8 cellular contexts compared by ENCODE assay signal in genomic region chrX:132216806-132217202, GRCh38. TPM values are rescaled to one million over a fixed set of nuclear protein-coding genes. Genes with fewer than 3 reads are reported as not detected.
DNase-seq lines count a peak whose midpoint lies in the region; ATAC-seq and FAIRE-seq lines count a peak whose summit lies in the region.

No MANE protein-coding gene starts in this region.

- under 1% methylated on average over 11 of the region's 11 CpGs for WGBS in right cardiac atrium
- WGBS in small intestine, 3 donors = 0 to 31% (median 9%) methylated on average over 11 of the region's 11 CpGs

- peak overlapping the region; percentile 98 for H3K27ac Mint-ChIP-seq in activated T-helper 1 cell treated with anti-CD3 and anti-CD28 coated beads, Interleukin-12 subunit alpha, Interleukin-12 subunit beta, Interleukin-2, Interleukin-4 antibody, amounts not matched to agents 30 ng/mL and 10 ng/mL and 1 ng/mL, durations not matched to agents 14 hours and 24 hours and 36 hours

- no peak for FAIRE-seq in small intestine (lab: Jason Lieb, UNC)

- H3K9me3 ChIP-seq in right cardiac atrium (ENCODE audit: control insufficient read depth, low read length) (no peaks in the 10 kb centered on the region), small intestine (ENCODE audit: control insufficient read depth, low read depth) (no peaks in the 10 kb centered on the region)

- peak; percentile 28 for ATAC-seq in HG03520 (IDR thresholded peaks at IDR 0.05; ENCODE audit: unreplicated experiment)
- no peak for ATAC-seq in right cardiac atrium
- ATAC-seq in GM18861 (IDR thresholded peaks at IDR 0.05; ENCODE audit: unreplicated experiment) = no peak

- H3K27ac ChIP-seq in right cardiac atrium (ENCODE audit: low read length) (peak overlapping the region; percentile 99), small intestine (ENCODE audit: low read depth in 1 of 2, low read length in 1 of 2) (peak overlapping the region; percentile 86 to 88)

- H3K27me3 ChIP-seq in right cardiac atrium (ENCODE audit: control insufficient read depth, insufficient read depth) = no peaks in the 10 kb centered on the region
- no peaks in the 10 kb centered on the region for H3K27me3 ChIP-seq in small intestine (ENCODE audit: control insufficient read depth in 2 of 2, insufficient read depth in 2 of 2, low read length in 2 of 2)

- peaks cover 0 to 2% of the 10 kb centered on the region in 2 donors for H3K36me3 ChIP-seq in small intestine (ENCODE audit: control insufficient read depth in 2 of 2, insufficient read depth in 2 of 2, low read length in 2 of 2)

- H3K27me3 Mint-ChIP-seq in activated T-helper 1 cell treated with anti-CD3 and anti-CD28 coated beads, Interleukin-12 subunit alpha, Interleukin-12 subunit beta, Interleukin-2, Interleukin-4 antibody, amounts not matched to agents 30 ng/mL and 10 ng/mL and 1 ng/mL, durations not matched to agents 14 hours and 24 hours and 36 hours (ENCODE audit: insufficient read depth) = no peaks in the 10 kb centered on the region

- intact Hi-C loops in activated T-helper 1 cell treated with anti-CD3 and anti-CD28 coated beads, Interleukin-12 subunit alpha, Interleukin-12 subunit beta, Interleukin-2, Interleukin-4 antibody, amounts not matched to agents 30 ng/mL and 10 ng/mL and 1 ng/mL, durations not matched to agents 14 hours and 24 hours and 36 hours (cut with micrococcal nuclease) = loop anchor here (1.0 to 5.0 kb wide), 6 partner anchors 50 to 1315 kb away; partner anchors contain the start of gene ENOX2
- intact Hi-C loops in right cardiac atrium (cut with DNase I) = loop anchor here in 1 of 4 donors (10.0 kb wide), 1 partner anchor 122 kb away; no protein-coding TSS in a partner anchor

- H3K4me3 Mint-ChIP-seq in activated T-helper 1 cell treated with anti-CD3 and anti-CD28 coated beads, Interleukin-12 subunit alpha, Interleukin-12 subunit beta, Interleukin-2, Interleukin-4 antibody, amounts not matched to agents 30 ng/mL and 10 ng/mL and 1 ng/mL, durations not matched to agents 14 hours and 24 hours and 36 hours = peak overlapping the region; percentile 93

- H3K4me1 ChIP-seq in right cardiac atrium (ENCODE audit: control insufficient read depth, insufficient read depth, low read length) = peaks cover 1% of the 10 kb centered on the region
- no peaks in the 10 kb centered on the region for H3K4me1 ChIP-seq in small intestine (ENCODE audit: control insufficient read depth in 2 of 2, insufficient read depth in 1 of 2, low read depth in 1 of 2, low read length in 1 of 2)

- H3K4me3 ChIP-seq in right cardiac atrium (ENCODE audit: low read length) (peak overlapping the region; percentile 98), small intestine (ENCODE audit: low read depth in 1 of 2, low read length in 2 of 2) (peak overlapping the region; percentile 61 to 89)

- H3K36me3 Mint-ChIP-seq in activated T-helper 1 cell treated with anti-CD3 and anti-CD28 coated beads, Interleukin-12 subunit alpha, Interleukin-12 subunit beta, Interleukin-2, Interleukin-4 antibody, amounts not matched to agents 30 ng/mL and 10 ng/mL and 1 ng/mL, durations not matched to agents 14 hours and 24 hours and 36 hours (ENCODE audit: low read depth) = peaks cover 20% of the 10 kb centered on the region

- H3K4me1 Mint-ChIP-seq in activated T-helper 1 cell treated with anti-CD3 and anti-CD28 coated beads, Interleukin-12 subunit alpha, Interleukin-12 subunit beta, Interleukin-2, Interleukin-4 antibody, amounts not matched to agents 30 ng/mL and 10 ng/mL and 1 ng/mL, durations not matched to agents 14 hours and 24 hours and 36 hours (ENCODE audit: low read depth) = peaks cover 31% of the 10 kb centered on the region

- H3K9me3 Mint-ChIP-seq in activated T-helper 1 cell treated with anti-CD3 and anti-CD28 coated beads, Interleukin-12 subunit alpha, Interleukin-12 subunit beta, Interleukin-2, Interleukin-4 antibody, amounts not matched to agents 30 ng/mL and 10 ng/mL and 1 ng/mL, durations not matched to agents 14 hours and 24 hours and 36 hours = no peaks in the 10 kb centered on the region

- DNase-seq in activated CD8-positive, alpha-beta memory T cell treated with anti-CD3 and anti-CD28 coated beads, Interleukin-2, amount 50 U/mL, for 4 hours = peak; percentile 14
- DNase-seq in activated CD8-positive, alpha-beta memory T cell treated with anti-CD3 and anti-CD28 coated beads, Interleukin-2, amount 50 U/mL, for 48 hours = no peak
- peak; percentile 14 for DNase-seq in activated T-helper 1 cell treated with anti-CD3 and anti-CD28 coated beads, Interleukin-12 subunit alpha, Interleukin-12 subunit beta, Interleukin-2, Interleukin-4 antibody, amounts not matched to agents 30 ng/mL and 10 ng/mL and 1 ng/mL, durations not matched to agents 14 hours and 24 hours and 36 hours (ENCODE audit: low spot score)
- DNase-seq in right cardiac atrium (no peak), small intestine (peak; percentile 46), NCI-H1092 (lab: John Stamatoyannopoulos, UW) (no peak)

RNA-seq across cellular contexts. Expression of gene RAP2C, which starts 2.4 kb away (rescaled TPM):
- 33.8 and 37.6 TPM in 2 replicates for total RNA-seq in activated T-helper 1 cell treated with anti-CD3 and anti-CD28 coated beads, Interleukin-12 subunit alpha, Interleukin-12 subunit beta, Interleukin-2, Interleukin-4 antibody, amounts not matched to agents 30 ng/mL and 10 ng/mL and 1 ng/mL, durations not matched to agents 14 hours and 24 hours and 36 hours
- 10 to 100 TPM; 18.1 to 25.0 (median 20.9) TPM for total RNA-seq in right cardiac atrium
- 9.8 TPM for polyA plus RNA-seq in right cardiac atrium
- 10 to 100 TPM; 10.8 to 19.5 (median 17.4) TPM for polyA plus RNA-seq in small intestine

Comparison
In these comparisons a context has a peak if more than half of its experiments do, and no peak if none do; other contexts are left out.
1. DNase-seq: peak in activated CD8-positive, alpha-beta memory T cell treated with anti-CD3 and anti-CD28 coated beads, Interleukin-2, amount 50 U/mL, for 4 hours (single experiment), activated T-helper 1 cell treated with anti-CD3 and anti-CD28 coated beads, Interleukin-12 subunit alpha, Interleukin-12 subunit beta, Interleukin-2, Interleukin-4 antibody, amounts not matched to agents 30 ng/mL and 10 ng/mL and 1 ng/mL, durations not matched to agents 14 hours and 24 hours and 36 hours (single experiment) and small intestine (single experiment); none in activated CD8-positive, alpha-beta memory T cell treated with anti-CD3 and anti-CD28 coated beads, Interleukin-2, amount 50 U/mL, for 48 hours (single experiment), right cardiac atrium (0 of 3) and NCI-H1092 (single experiment).